10 cellular contexts compared by ENCODE assay signal in the genomic region with DNA sequence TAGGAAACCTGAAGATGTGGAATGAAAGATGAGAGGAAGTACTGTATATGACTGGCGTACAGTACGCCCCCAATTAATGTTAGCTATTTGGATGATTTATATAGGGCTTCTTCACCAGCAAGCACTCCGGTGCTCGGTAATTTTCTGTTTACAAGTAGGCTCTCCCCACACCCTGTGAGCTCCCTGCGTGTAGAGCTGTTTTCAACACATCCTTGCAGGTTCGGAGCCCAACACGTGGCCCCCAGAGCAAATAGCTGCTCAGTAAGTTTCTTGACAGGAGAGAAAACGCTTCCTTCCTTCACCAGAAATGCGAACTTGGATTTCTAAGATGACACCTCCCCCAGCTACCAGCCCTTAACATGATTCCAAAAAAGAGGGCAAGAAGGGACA. TPM values are rescaled to one million over a fixed set of nuclear protein-coding genes. Genes with fewer than 3 reads are reported as not detected.
DNase-seq lines count a peak whose midpoint lies in the region; ATAC-seq, FAIRE-seq and TF ChIP-seq lines count a peak whose summit lies in the region.
"Had no signal": no experiment of that assay in that cellular context is flagged by ENCODE, and none has a peak within 500 bp of the region (broad histone marks: within the 10 kb centered on the region; RNA-seq: fewer than 3 reads in every experiment).

No MANE protein-coding gene starts in this region.

- intact Hi-C loops in CD4-positive, alpha-beta T cell (cut with DNase I, micrococcal nuclease), result loop anchor here (2.0 to 10.0 kb wide), 14 partner anchors 36 to 963 kb away; partner anchors contain the start of genes NELFCD (in 1 of the 2), NPEPL1 (in 1 of the 2), PRELID3B (in 1 of the 2) and RBM38 (in 1 of the 2)
- intact Hi-C loops in PC-3 (cut with micrococcal nuclease), result loop anchor here (5.0 kb wide), 1 partner anchor 79 kb away; the partner anchor contains the start of gene VAPB
- intact Hi-C loops in posterior cingulate gyrus (cut with DNase I), result loop anchor here (5.0 kb wide), 1 partner anchor 79 kb away; the partner anchor contains the start of gene VAPB

- BruUV-seq in PC-3 (replicated peaks; lab: Mats Ljungman, UMichigan), result TSS peak; percentile 23

- no peak overlapping the region for H2BK120ac ChIP-seq in H1 (replicated peaks; ENCODE audit: low read depth, low read length)

- no peak overlapping the region for H3K4ac ChIP-seq in H1 (replicated peaks; ENCODE audit: insufficient read length, low read depth, low read length)

- no peak overlapping the region; the same call in 1 of the 2 replicates for H4K8ac ChIP-seq in H1 (ENCODE audit: extremely low read depth, insufficient read depth, low read length)

- WGBS in H1 (ENCODE audit: extremely low coverage in 1 of 2, insufficient coverage in 1 of 2, insufficient read length in 1 of 2, insufficient replicate concordance in 2 of 2, low coverage in 1 of 2, low lambda C conversion rate in 2 of 2, missing lambda C conversion rate in 1 of 2), 2 experiments, result 83% methylated on average over 9 of the region's 9 CpGs; no CpG with 5 or more reads in 1 of the 2 experiments

- no peak overlapping the region for H4K5ac ChIP-seq in H1 (ENCODE audit: insufficient read length, low read depth, low read length)

- TF ChIP-seq POLR2A in H1 (IDR thresholded peaks at IDR 0.05; ENCODE audit: control extremely low read depth in 1 of 2, low read depth in 2 of 2, low read length in 2 of 2), result no peak

- H3K27ac ChIP-seq in CD4-positive, alpha-beta T cell (ENCODE audit: low read depth, low read length), result peak overlapping the region; percentile 89
- H3K27ac ChIP-seq in PC-3 (ENCODE audit: low read length), result no peak overlapping the region
- no peak overlapping the region for H3K27ac ChIP-seq in H1 (ENCODE audit: low read depth, low read length)
- H3K27ac ChIP-seq in osteoblast (ENCODE audit: low read depth, low read length), result peak overlapping the region; percentile 87

- H3K18ac ChIP-seq in H1 (ENCODE audit: extremely low read depth, low read length), result no peak overlapping the region

- no peaks in the 10 kb centered on the region for H3K9me3 ChIP-seq in CD4-positive, alpha-beta T cell (ENCODE audit: control insufficient read depth, low read length)
- no peaks in the 10 kb centered on the region for H3K9me3 ChIP-seq in PC-3 (ENCODE audit: low read length)
- H3K9me3 ChIP-seq in H1 (ENCODE audit: insufficient read depth in 2 of 2, low read depth in 1 of 2, low read length in 1 of 2), result no peaks in the 10 kb centered on the region
- H3K9me3 ChIP-seq in osteoblast (ENCODE audit: low read depth, low read length), result no peaks in the 10 kb centered on the region
- H3K9me3 ChIP-seq: prostate gland had no signal

- TF ChIP-seq RAD21 in H1 (IDR thresholded peaks at IDR 0.05 in 1 of 2, conservative IDR thresholded peaks at IDR 0.05 in 1 of 2; ENCODE audit: low read depth in 2 of 2, low read length in 2 of 2), result no peak

- no peak overlapping the region for H3K23ac ChIP-seq in H1 (ENCODE audit: insufficient read length)

- no peak overlapping the region for H2BK5ac ChIP-seq in H1 (ENCODE audit: low read depth, low read length)

- no peaks in the 10 kb centered on the region for H3K27me3 ChIP-seq in CD4-positive, alpha-beta T cell (ENCODE audit: control insufficient read depth, insufficient read depth, low read length)
- H3K27me3 ChIP-seq in PC-3 (ENCODE audit: low read length) (no peaks in the 10 kb centered on the region), H1 (replicated peaks in 1 of 4; ENCODE audit: control insufficient read depth in 3 of 4, extremely low read depth in 1 of 4, insufficient read depth in 3 of 4, low read length in 3 of 4) (no peaks in the 10 kb centered on the region), osteoblast (ENCODE audit: insufficient read depth, low read length) (no peaks in the 10 kb centered on the region)

- H3K56ac ChIP-seq in H1 (replicated peaks; ENCODE audit: insufficient read length, low read depth, low read length), result peak overlapping the region; percentile 1

- H3K9ac ChIP-seq in PC-3 (ENCODE audit: low read length) (peak overlapping the region; percentile 75), H1 (replicated peaks in 1 of 4; ENCODE audit: extremely low read depth in 1 of 4, low read depth in 3 of 4, low read length in 3 of 4) (peak overlapping the region in 1 of 4 experiments; percentile 77; a peak in 1 of 7 replicates)

- H2BK20ac ChIP-seq in H1 (ENCODE audit: low read length), result no peak overlapping the region

- H2AFZ ChIP-seq in PC-3 (ENCODE audit: low read length), result no peak overlapping the region
- no peak overlapping the region for H2AFZ ChIP-seq in H1 (ENCODE audit: low read length)
- H2AFZ ChIP-seq in osteoblast (ENCODE audit: low read length), result peak overlapping the region; percentile 90

- H3K79me1 ChIP-seq in H1 (ENCODE audit: low read depth, low read length), result peaks cover 2% of the 10 kb centered on the region; the same call in 1 of the 2 replicates

- peak overlapping the region; percentile 98 for H3K27ac Mint-ChIP-seq in CD4-positive, alpha-beta T cell

- H3K4me1 ChIP-seq in PC-3 (ENCODE audit: insufficient read depth, low read length) (peaks cover 49% of the 10 kb centered on the region), H1 (replicated peaks in 1 of 4; ENCODE audit: control insufficient read depth in 3 of 4, insufficient read depth in 4 of 4, low read length in 3 of 4) (peaks cover 0 to 3% (median 0%) of the 10 kb centered on the region in 4 experiments; a peak in 2 of 7 replicates), osteoblast (ENCODE audit: insufficient read depth, low read length) (peaks cover 29% of the 10 kb centered on the region)
- H3K4me1 ChIP-seq: prostate gland had no signal

- H3K4me3 Mint-ChIP-seq in CD4-positive, alpha-beta T cell, result peak overlapping the region; percentile 83

- CTCF ChIA-PET in CD4-positive, alpha-beta T cell (lab: Charles Lee), result no interaction called here
- CTCF ChIA-PET in PC-3 (lab: Charles Lee) (no interaction called here), H1 (lab: Charles Lee; ENCODE audit: partially characterized antibody) (interaction anchor here (1.3 kb wide), 1 partner anchor 60 kb away, joined by 4 read pairs; no protein-coding TSS in a partner anchor)

- H2BK15ac ChIP-seq in H1 (ENCODE audit: low read length), result no peak overlapping the region

- 0 out of 2 replicates have a peak, but pooled peaks cover 5% of the 10 kb centered on the region for H3K23me2 ChIP-seq in H1 (ENCODE audit: low read depth, low read length)

- H3F3A ChIP-seq in PC-3 (ENCODE audit: low read length, unreplicated experiment), result no peaks in the 10 kb centered on the region

- H2AK5ac ChIP-seq in H1 (ENCODE audit: low read depth, low read length), result no peak overlapping the region

- H3K79me2 ChIP-seq in PC-3 (ENCODE audit: low read length) (peaks cover 36% of the 10 kb centered on the region), H1 (ENCODE audit: control insufficient read depth in 1 of 2, insufficient read depth in 2 of 2, low read length in 2 of 2) (peaks cover 0 to 9% of the 10 kb centered on the region in 2 experiments; a peak in 1 of 4 replicates), osteoblast (ENCODE audit: insufficient read depth, low read length) (peaks cover 75% of the 10 kb centered on the region)

- H3K36me3 ChIP-seq in PC-3 (ENCODE audit: low read depth, low read length) (peaks cover 11% of the 10 kb centered on the region; the same call in 1 of the 2 replicates), H1 (ENCODE audit: control insufficient read depth in 2 of 4, insufficient read depth in 4 of 4, low read length in 3 of 4) (peaks cover 0 to 8% (median 4%) of the 10 kb centered on the region in 4 experiments; a peak in 4 of 8 replicates), osteoblast (ENCODE audit: insufficient read depth, low read length) (peaks cover 20% of the 10 kb centered on the region)
- H3K36me3 ChIP-seq: prostate gland had no signal

- H3K4me1 Mint-ChIP-seq in CD4-positive, alpha-beta T cell (ENCODE audit: low read depth), result peaks cover 69% of the 10 kb centered on the region

- no peak for FAIRE-seq in H1 (lab: Jason Lieb, UNC)

- POLR2A ChIA-PET in CD4-positive, alpha-beta T cell (lab: Charles Lee), result interaction anchor here (0.7 to 2.5 kb wide), 5 partner anchors 72 to 910 kb away, joined by 3 to 21 read pairs (median 4); partner anchors contain the start of genes STX16 and VAPB
- POLR2A ChIA-PET in PC-3 (lab: Charles Lee; ENCODE audit: unreplicated experiment) (no interaction called here), H1 (lab: Charles Lee; ENCODE audit: partially characterized antibody) (interaction anchor here (1.2 to 1.3 kb wide), 2 partner anchors 8 to 12 kb away, joined by 3 to 4 read pairs; no protein-coding TSS in a partner anchor)

- peak in 3 of 10 experiments; percentile 18 to 45 (median 19) for DNase-seq in CD4-positive, alpha-beta T cell
- DNase-seq in PC-3, result no peak
- no peak for DNase-seq in H1 (ENCODE audit: low read depth in 1 of 2, low spot score in 2 of 2)
- DNase-seq in osteoblast (ENCODE audit: insufficient read length, low spot score, missing footprints), result no peak
- no peak for DNase-seq in KBM-7
- DNase-seq in posterior cingulate gyrus, result no peak
- no peak for DNase-seq in NK-92 (lab: John Stamatoyannopoulos, UW; ENCODE audit: unreplicated experiment)
- DNase-seq in cortex of kidney (lab: John Stamatoyannopoulos, UW), result no peak
- DNase-seq: Karpas-422 had no signal

- in situ Hi-C loops in KBM-7 (cut with MboI; ENCODE audit: low pct_unique_long_range_greater_than_20kb, low sequenced_read_pairs), result no loop called here

- no peak overlapping the region for H4K91ac ChIP-seq in H1 (replicated peaks; ENCODE audit: insufficient read length, low read length)

- H3K4me2 ChIP-seq in PC-3 (ENCODE audit: low read length) (peak overlapping the region; percentile 83), H1 (ENCODE audit: insufficient read depth in 1 of 2, low read depth in 2 of 2, low read length in 2 of 2) (peak overlapping the region; percentile 49 to 80), osteoblast (ENCODE audit: insufficient read depth, low read length) (peak overlapping the region; percentile 88)

- no peaks in the 10 kb centered on the region for H3K9me2 ChIP-seq in PC-3 (replicated peaks; ENCODE audit: low read length)

- peaks cover 31% of the 10 kb centered on the region for H3K36me3 Mint-ChIP-seq in CD4-positive, alpha-beta T cell (ENCODE audit: low read depth)

- no peak overlapping the region for H2BK12ac ChIP-seq in H1 (ENCODE audit: low read depth, low read length)

- TF ChIP-seq EP300 in H1 (IDR thresholded peaks at IDR 0.05; ENCODE audit: borderline replicate concordance in 1 of 2, low read depth in 2 of 2, low read length in 2 of 2), result no peak

- H3K4me3 ChIP-seq in PC-3 (ENCODE audit: low read length), result peak overlapping the region; percentile 86
- peak overlapping the region; percentile 76 to 97 (median 90); a peak in 6 of 8 replicates for H3K4me3 ChIP-seq in H1 (ENCODE audit: extremely low read depth in 1 of 4, insufficient read depth in 2 of 4, low read depth in 3 of 4, low read length in 4 of 4)
- peak overlapping the region; percentile 93 for H3K4me3 ChIP-seq in osteoblast (ENCODE audit: insufficient read depth, low read length)

- no peak for ATAC-seq in CD4-positive, alpha-beta T cell (ENCODE audit: poor library complexity)
- no peak for ATAC-seq in PC-3

- no peak overlapping the region for H3K14ac ChIP-seq in H1 (ENCODE audit: insufficient read length)

- H4K20me1 ChIP-seq in PC-3 (ENCODE audit: low read length) (peaks cover 8% of the 10 kb centered on the region; the same call in 1 of the 2 replicates), H1 (replicated peaks in 1 of 2; ENCODE audit: control insufficient read depth in 1 of 2, insufficient read depth in 2 of 2, low read length in 2 of 2) (no peaks in the 10 kb centered on the region), osteoblast (ENCODE audit: insufficient read depth, low read length) (peaks cover 10% of the 10 kb centered on the region)

- H3K27me3 Mint-ChIP-seq in CD4-positive, alpha-beta T cell, result no peaks in the 10 kb centered on the region

- no peak for TF ChIP-seq CTCF in CD4-positive, alpha-beta T cell (IDR thresholded peaks at IDR 0.05)
- TF ChIP-seq CTCF in PC-3 (conservative IDR thresholded peaks at IDR 0.05; ENCODE audit: low read depth, low read length), result no peak
- TF ChIP-seq CTCF in H1 (IDR thresholded peaks at IDR 0.05; ENCODE audit: control extremely low read depth in 1 of 3, insufficient read depth in 1 of 3, low read depth in 1 of 3, low read length in 3 of 3), result no peak
- TF ChIP-seq CTCF in osteoblast (IDR thresholded peaks at IDR 0.05; ENCODE audit: extremely low read depth, low read depth, low read length), result no peak

- H3K9me3 Mint-ChIP-seq in CD4-positive, alpha-beta T cell, result peaks cover 2% of the 10 kb centered on the region

RNA-seq across cellular contexts. Expression of gene RAB22A, which starts 1.2 kb away (rescaled TPM):
- 10 to 100 TPM; 16.5 to 17.2 TPM for total RNA-seq in CD4-positive, alpha-beta T cell
- 47.4 and 55.0 TPM in 2 replicates for total RNA-seq in PC-3 (2014; rRNA removed)
- total RNA-seq in H1 (2021; fragmentation: NEBNext Ultra II Directional; extraction: Animal tissue kit (Norgen Biotek cat#: 25700)), result 6.2 and 6.6 TPM in 2 replicates
- 3.1 and 3.4 TPM in 2 replicates for polyA plus RNA-seq in H1 (2011; rRNA removed)
- polyA plus RNA-seq in H1 (2011; cell fraction: cytosol; rRNA removed), result 2.6 TPM
- polyA plus RNA-seq in H1 (2011; cell fraction: nucleus; rRNA removed), result 7.6 TPM
- polyA plus RNA-seq in H1 (2012, experiment 1 of 2), result 2.2 to 3.5 TPM (median 2.8 TPM) in 4 replicates
- polyA plus RNA-seq in H1 (2012, experiment 2 of 2), result 0.45 TPM
- polyA plus RNA-seq in H1 (2013, experiment 1 of 2), result 3.6 TPM
- polyA plus RNA-seq in H1 (2013, experiment 2 of 2), result 3.2 TPM
- polyA minus RNA-seq in H1 (2011; rRNA and poly(A)+ RNA removed), result 8.4 and 8.9 TPM in 2 replicates
- polyA minus RNA-seq in H1 (2011; cell fraction: cytosol; rRNA and poly(A)+ RNA removed), result 4.4 TPM
- polyA minus RNA-seq in H1 (2011; cell fraction: nucleus; rRNA and poly(A)+ RNA removed), result 11.1 TPM
- total RNA-seq in osteoblast, result 23.9 and 26.2 TPM in 2 replicates

Comparison
In these comparisons a context has a peak if more than half of its experiments do, and no peak if none do; other contexts are left out.
1. H3K27ac ChIP-seq: peak in CD4-positive, alpha-beta T cell (single experiment) and osteoblast (single experiment); none in PC-3 (single experiment) and H1 (single experiment).
2. Peak in every context shown above with its lines, with median percentiles within 50 percentile points of each other: H3K4me2 ChIP-seq and H3K4me3 ChIP-seq.